In the genomic region with DNA sequence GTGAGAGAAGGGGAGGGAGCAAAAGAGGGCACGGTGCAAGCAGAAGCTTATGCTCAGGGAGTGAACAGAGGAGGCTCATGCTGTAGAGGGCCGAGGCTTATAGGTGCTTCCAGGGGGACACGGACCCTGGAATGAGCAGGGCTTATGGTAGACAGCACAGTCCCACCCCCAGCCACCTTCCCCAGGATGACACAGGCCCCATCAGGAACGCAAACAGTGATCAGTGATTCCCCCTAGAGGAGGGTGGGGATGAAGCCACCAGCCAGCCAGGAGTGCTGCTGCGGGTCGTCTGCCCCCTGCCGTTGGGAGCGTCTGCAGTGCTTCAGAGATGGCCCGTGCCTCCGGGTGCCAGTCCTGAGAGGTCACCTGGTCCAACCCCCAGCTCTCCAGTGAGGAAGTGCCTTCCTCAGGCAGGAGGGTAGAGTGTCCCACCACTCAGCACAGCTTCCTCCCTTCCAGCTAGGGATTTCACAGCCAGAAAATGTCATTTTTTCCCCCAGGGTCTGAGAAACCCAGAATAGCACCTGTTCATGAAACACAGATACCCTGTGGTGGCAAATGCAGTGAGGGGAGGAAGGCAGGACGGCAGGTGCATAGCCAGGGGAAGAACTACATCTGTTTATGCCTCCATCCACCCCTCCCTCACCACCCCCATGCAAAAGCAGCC, we compare ENCODE assay signal across 1 cellular context.
TF ChIP-seq lines count a peak whose summit lies in the region.

No MANE protein-coding gene starts in this region.

TF ChIP-seq in HepG2, 621 proteins besides CTCF, POLR2A, EP300 and RAD21 (continued from another document and continues in another):
- TF ChIP-seq, protein P1, sequence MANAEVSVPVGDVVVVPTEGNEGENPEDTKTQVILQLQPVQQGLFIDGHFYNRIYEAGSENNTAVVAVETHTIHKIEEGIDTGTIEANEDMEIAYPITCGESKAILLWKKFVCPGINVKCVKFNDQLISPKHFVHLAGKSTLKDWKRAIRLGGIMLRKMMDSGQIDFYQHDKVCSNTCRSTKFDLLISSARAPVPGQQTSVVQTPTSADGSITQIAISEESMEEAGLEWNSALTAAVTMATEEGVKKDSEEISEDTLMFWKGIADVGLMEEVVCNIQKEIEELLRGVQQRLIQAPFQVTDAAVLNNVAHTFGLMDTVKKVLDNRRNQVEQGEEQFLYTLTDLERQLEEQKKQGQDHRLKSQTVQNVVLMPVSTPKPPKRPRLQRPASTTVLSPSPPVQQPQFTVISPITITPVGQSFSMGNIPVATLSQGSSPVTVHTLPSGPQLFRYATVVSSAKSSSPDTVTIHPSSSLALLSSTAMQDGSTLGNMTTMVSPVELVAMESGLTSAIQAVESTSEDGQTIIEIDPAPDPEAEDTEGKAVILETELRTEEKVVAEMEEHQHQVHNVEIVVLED (CRISPR knock-in tag; IDR thresholded peaks at IDR 0.05; ENCODE audit: borderline replicate concordance), result no peak
- TF ChIP-seq ZNF83 (CRISPR knock-in tag; IDR thresholded peaks at IDR 0.05; ENCODE audit: borderline replicate concordance) (no peak), CBX2 (IDR thresholded peaks at IDR 0.05; ENCODE audit: low read depth, low read length) (no peak), CBX2 (CRISPR knock-in tag; IDR thresholded peaks at IDR 0.05; ENCODE audit: low read depth) (no peak), MIER2 (CRISPR knock-in tag; IDR thresholded peaks at IDR 0.05) (peak; percentile 86), TOE1 (CRISPR knock-in tag; IDR thresholded peaks at IDR 0.05) (no peak), ZC3H4 (CRISPR knock-in tag; IDR thresholded peaks at IDR 0.05; ENCODE audit: borderline replicate concordance) (no peak), GLI4 (CRISPR knock-in tag; IDR thresholded peaks at IDR 0.05; ENCODE audit: borderline replicate concordance) (no peak), SYNCRIP (IDR thresholded peaks at IDR 0.05; ENCODE audit: insufficient read depth, low read depth, low read length) (no peak), SIX4 (CRISPR knock-in tag; IDR thresholded peaks at IDR 0.05) (no peak), POGZ (CRISPR knock-in tag; IDR thresholded peaks at IDR 0.05) (no peak), ZNF737 (CRISPR knock-in tag; IDR thresholded peaks at IDR 0.05; ENCODE audit: borderline replicate concordance) (no peak), PHF21A (CRISPR knock-in tag; IDR thresholded peaks at IDR 0.05) (peak; percentile 23; the same call in 1 of the 2 replicates), TOPORS (CRISPR knock-in tag; IDR thresholded peaks at IDR 0.05) (no peak), ZNF615 (CRISPR knock-in tag; IDR thresholded peaks at IDR 0.05; ENCODE audit: borderline replicate concordance) (no peak), ZSCAN30 (CRISPR knock-in tag; IDR thresholded peaks at IDR 0.05) (no peak), TBP (CRISPR knock-in tag; IDR thresholded peaks at IDR 0.05) (no peak), XBP1 (CRISPR knock-in tag; IDR thresholded peaks at IDR 0.05) (no peak), ZNF562 (CRISPR knock-in tag; IDR thresholded peaks at IDR 0.05; ENCODE audit: borderline replicate concordance) (no peak), PCBP1 (IDR thresholded peaks at IDR 0.05; ENCODE audit: borderline replicate concordance, low read depth, low read length) (no peak), ZNF30 (CRISPR knock-in tag; IDR thresholded peaks at IDR 0.05) (no peak), ZNF251 (CRISPR knock-in tag; IDR thresholded peaks at IDR 0.05) (no peak), GTF2F1 (IDR thresholded peaks at IDR 0.05; ENCODE audit: low read length) (no peak), NRL (CRISPR knock-in tag; IDR thresholded peaks at IDR 0.05; ENCODE audit: borderline replicate concordance) (no peak), SPEN (CRISPR knock-in tag; IDR thresholded peaks at IDR 0.05; ENCODE audit: low read depth) (no peak), SP1 (IDR thresholded peaks at IDR 0.05) (no peak), SP1 (CRISPR knock-in tag; IDR thresholded peaks at IDR 0.05) (no peak), NFKB2 (CRISPR knock-in tag; IDR thresholded peaks at IDR 0.05; ENCODE audit: borderline replicate concordance) (0 out of 2 replicates have a peak, but pooled peaks have one; percentile 55), NFKBIZ (CRISPR knock-in tag; IDR thresholded peaks at IDR 0.05) (no peak), SMAD9 (CRISPR knock-in tag; IDR thresholded peaks at IDR 0.05) (no peak), ZC3H13 (CRISPR knock-in tag; IDR thresholded peaks at IDR 0.05) (no peak), TGIF2 (CRISPR knock-in tag; IDR thresholded peaks at IDR 0.05) (no peak), ZSCAN29 (CRISPR knock-in tag; conservative IDR thresholded peaks at IDR 0.05) (no peak), ZFY (CRISPR knock-in tag; IDR thresholded peaks at IDR 0.05) (peak; percentile 59; the same call in 1 of the 2 replicates), SKI (IDR thresholded peaks at IDR 0.05; ENCODE audit: partially characterized antibody) (no peak), ZNF772 (CRISPR knock-in tag; IDR thresholded peaks at IDR 0.05) (no peak), RXRA (CRISPR knock-in tag; IDR thresholded peaks at IDR 0.05) (0 out of 2 replicates have a peak, but pooled peaks have one; percentile 27), THYN1 (CRISPR knock-in tag; IDR thresholded peaks at IDR 0.05; ENCODE audit: borderline replicate concordance, low read depth) (no peak), SOX13 (IDR thresholded peaks at IDR 0.05) (no peak), SOX13 (CRISPR knock-in tag; conservative IDR thresholded peaks at IDR 0.05 in 1 of 2, IDR thresholded peaks at IDR 0.05 in 1 of 2) (0 out of 4 replicates have a peak, but pooled peaks of 1 of the 2 experiments have one; percentile 23), MTA3 (CRISPR knock-in tag; IDR thresholded peaks at IDR 0.05) (no peak), ZNF484 (CRISPR knock-in tag; IDR thresholded peaks at IDR 0.05; ENCODE audit: borderline replicate concordance, low read depth) (no peak)
- TF ChIP-seq, protein P2, sequence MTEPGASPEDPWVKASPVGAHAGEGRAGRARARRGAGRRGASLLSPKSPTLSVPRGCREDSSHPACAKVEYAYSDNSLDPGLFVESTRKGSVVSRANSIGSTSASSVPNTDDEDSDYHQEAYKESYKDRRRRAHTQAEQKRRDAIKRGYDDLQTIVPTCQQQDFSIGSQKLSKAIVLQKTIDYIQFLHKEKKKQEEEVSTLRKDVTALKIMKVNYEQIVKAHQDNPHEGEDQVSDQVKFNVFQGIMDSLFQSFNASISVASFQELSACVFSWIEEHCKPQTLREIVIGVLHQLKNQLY (CRISPR knock-in tag; IDR thresholded peaks at IDR 0.05), result no peak
- TF ChIP-seq, protein P3, sequence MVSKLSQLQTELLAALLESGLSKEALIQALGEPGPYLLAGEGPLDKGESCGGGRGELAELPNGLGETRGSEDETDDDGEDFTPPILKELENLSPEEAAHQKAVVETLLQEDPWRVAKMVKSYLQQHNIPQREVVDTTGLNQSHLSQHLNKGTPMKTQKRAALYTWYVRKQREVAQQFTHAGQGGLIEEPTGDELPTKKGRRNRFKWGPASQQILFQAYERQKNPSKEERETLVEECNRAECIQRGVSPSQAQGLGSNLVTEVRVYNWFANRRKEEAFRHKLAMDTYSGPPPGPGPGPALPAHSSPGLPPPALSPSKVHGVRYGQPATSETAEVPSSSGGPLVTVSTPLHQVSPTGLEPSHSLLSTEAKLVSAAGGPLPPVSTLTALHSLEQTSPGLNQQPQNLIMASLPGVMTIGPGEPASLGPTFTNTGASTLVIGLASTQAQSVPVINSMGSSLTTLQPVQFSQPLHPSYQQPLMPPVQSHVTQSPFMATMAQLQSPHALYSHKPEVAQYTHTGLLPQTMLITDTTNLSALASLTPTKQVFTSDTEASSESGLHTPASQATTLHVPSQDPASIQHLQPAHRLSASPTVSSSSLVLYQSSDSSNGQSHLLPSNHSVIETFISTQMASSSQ (IDR thresholded peaks at IDR 0.05; ENCODE audit: low read depth), result no peak
- TF ChIP-seq, protein P3 (CRISPR knock-in tag; IDR thresholded peaks at IDR 0.05; ENCODE audit: borderline replicate concordance), result no peak
- TF ChIP-seq, protein P4, sequence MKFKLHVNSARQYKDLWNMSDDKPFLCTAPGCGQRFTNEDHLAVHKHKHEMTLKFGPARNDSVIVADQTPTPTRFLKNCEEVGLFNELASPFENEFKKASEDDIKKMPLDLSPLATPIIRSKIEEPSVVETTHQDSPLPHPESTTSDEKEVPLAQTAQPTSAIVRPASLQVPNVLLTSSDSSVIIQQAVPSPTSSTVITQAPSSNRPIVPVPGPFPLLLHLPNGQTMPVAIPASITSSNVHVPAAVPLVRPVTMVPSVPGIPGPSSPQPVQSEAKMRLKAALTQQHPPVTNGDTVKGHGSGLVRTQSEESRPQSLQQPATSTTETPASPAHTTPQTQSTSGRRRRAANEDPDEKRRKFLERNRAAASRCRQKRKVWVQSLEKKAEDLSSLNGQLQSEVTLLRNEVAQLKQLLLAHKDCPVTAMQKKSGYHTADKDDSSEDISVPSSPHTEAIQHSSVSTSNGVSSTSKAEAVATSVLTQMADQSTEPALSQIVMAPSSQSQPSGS (CRISPR knock-in tag; IDR thresholded peaks at IDR 0.05), result peak; percentile 45; the same call in 1 of the 2 replicates
- TF ChIP-seq, protein P5, sequence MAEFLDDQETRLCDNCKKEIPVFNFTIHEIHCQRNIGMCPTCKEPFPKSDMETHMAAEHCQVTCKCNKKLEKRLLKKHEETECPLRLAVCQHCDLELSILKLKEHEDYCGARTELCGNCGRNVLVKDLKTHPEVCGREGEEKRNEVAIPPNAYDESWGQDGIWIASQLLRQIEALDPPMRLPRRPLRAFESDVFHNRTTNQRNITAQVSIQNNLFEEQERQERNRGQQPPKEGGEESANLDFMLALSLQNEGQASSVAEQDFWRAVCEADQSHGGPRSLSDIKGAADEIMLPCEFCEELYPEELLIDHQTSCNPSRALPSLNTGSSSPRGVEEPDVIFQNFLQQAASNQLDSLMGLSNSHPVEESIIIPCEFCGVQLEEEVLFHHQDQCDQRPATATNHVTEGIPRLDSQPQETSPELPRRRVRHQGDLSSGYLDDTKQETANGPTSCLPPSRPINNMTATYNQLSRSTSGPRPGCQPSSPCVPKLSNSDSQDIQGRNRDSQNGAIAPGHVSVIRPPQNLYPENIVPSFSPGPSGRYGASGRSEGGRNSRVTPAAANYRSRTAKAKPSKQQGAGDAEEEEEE (CRISPR knock-in tag; IDR thresholded peaks at IDR 0.05; ENCODE audit: borderline replicate concordance), result 0 out of 2 replicates have a peak, but pooled peaks have one; percentile 62
- TF ChIP-seq, protein P6, sequence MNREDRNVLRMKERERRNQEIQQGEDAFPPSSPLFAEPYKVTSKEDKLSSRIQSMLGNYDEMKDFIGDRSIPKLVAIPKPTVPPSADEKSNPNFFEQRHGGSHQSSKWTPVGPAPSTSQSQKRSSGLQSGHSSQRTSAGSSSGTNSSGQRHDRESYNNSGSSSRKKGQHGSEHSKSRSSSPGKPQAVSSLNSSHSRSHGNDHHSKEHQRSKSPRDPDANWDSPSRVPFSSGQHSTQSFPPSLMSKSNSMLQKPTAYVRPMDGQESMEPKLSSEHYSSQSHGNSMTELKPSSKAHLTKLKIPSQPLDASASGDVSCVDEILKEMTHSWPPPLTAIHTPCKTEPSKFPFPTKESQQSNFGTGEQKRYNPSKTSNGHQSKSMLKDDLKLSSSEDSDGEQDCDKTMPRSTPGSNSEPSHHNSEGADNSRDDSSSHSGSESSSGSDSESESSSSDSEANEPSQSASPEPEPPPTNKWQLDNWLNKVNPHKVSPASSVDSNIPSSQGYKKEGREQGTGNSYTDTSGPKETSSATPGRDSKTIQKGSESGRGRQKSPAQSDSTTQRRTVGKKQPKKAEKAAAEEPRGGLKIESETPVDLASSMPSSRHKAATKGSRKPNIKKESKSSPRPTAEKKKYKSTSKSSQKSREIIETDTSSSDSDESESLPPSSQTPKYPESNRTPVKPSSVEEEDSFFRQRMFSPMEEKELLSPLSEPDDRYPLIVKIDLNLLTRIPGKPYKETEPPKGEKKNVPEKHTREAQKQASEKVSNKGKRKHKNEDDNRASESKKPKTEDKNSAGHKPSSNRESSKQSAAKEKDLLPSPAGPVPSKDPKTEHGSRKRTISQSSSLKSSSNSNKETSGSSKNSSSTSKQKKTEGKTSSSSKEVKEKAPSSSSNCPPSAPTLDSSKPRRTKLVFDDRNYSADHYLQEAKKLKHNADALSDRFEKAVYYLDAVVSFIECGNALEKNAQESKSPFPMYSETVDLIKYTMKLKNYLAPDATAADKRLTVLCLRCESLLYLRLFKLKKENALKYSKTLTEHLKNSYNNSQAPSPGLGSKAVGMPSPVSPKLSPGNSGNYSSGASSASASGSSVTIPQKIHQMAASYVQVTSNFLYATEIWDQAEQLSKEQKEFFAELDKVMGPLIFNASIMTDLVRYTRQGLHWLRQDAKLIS (CRISPR knock-in tag; IDR thresholded peaks at IDR 0.05), result no peak
- TF ChIP-seq, protein P7, sequence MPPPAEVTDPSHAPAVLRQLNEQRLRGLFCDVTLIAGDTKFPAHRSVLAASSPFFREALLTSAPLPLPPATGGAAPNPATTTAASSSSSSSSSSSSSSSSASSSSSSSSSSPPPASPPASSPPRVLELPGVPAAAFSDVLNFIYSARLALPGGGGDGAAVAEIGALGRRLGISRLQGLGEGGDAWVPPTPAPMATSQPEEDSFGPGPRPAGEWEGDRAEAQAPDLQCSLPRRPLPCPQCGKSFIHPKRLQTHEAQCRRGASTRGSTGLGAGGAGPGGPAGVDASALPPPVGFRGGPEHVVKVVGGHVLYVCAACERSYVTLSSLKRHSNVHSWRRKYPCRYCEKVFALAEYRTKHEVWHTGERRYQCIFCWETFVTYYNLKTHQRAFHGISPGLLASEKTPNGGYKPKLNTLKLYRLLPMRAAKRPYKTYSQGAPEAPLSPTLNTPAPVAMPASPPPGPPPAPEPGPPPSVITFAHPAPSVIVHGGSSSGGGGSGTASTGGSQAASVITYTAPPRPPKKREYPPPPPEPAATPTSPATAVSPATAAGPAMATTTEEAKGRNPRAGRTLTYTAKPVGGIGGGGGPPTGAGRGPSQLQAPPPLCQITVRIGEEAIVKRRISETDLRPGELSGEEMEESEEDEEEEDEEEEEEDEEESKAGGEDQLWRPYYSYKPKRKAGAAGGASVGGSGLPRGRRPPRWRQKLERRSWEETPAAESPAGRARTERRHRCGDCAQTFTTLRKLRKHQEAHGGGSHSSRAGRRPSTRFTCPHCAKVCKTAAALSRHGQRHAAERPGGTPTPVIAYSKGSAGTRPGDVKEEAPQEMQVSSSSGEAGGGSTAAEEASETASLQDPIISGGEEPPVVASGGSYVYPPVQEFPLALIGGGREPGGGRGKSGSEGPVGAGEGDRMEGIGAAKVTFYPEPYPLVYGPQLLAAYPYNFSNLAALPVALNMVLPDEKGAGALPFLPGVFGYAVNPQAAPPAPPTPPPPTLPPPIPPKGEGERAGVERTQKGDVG (CRISPR knock-in tag; IDR thresholded peaks at IDR 0.05; ENCODE audit: borderline replicate concordance), result no peak
- TF ChIP-seq, protein P8, sequence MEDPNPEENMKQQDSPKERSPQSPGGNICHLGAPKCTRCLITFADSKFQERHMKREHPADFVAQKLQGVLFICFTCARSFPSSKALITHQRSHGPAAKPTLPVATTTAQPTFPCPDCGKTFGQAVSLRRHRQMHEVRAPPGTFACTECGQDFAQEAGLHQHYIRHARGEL (CRISPR knock-in tag; IDR thresholded peaks at IDR 0.05), result no peak
